33 cellular contexts compared by ENCODE assay signal in genomic region chr17:40568074-40568836, GRCh38. TPM values are rescaled to one million over a fixed set of nuclear protein-coding genes. Genes with fewer than 3 reads are reported as not detected.
A peak's percentile ranks its signal among the peaks of the same experiment; 100 is the strongest.
DNase-seq lines count a peak whose midpoint lies in the region; ATAC-seq, FAIRE-seq and TF ChIP-seq lines count a peak whose summit lies in the region.
"Had no signal": no experiment of that assay in that cellular context is flagged by ENCODE, and none has a peak within 500 bp of the region (broad histone marks: within the 10 kb centered on the region; RNA-seq: fewer than 3 reads in every experiment).

No MANE protein-coding gene starts in this region.

- H3K27ac Mint-ChIP-seq in activated T-helper 17 cell treated with anti-CD3 and anti-CD28 coated beads, Interleukin-2, amount 50 U/mL, for 72 hours = peak overlapping the region; percentile 37
- peak overlapping the region in 8 of 10 donors; percentile 37 to 100 (median 78) for H3K27ac Mint-ChIP-seq in naive thymus-derived CD8-positive, alpha-beta T cell
- H3K27ac Mint-ChIP-seq: activated naive CD4-positive, alpha-beta T cell treated with anti-CD3 and anti-CD28 coated beads, Interleukin-2, amount 10 ng/mL, durations not matched to agents 7 days and 5 days; HFFc6; neural progenitor cell had no signal

- TF ChIP-seq POLR2A in GM12892 (IDR thresholded peaks at IDR 0.05; ENCODE audit: low read depth, low read length) = no peak

- H3K9ac ChIP-seq in trophoblast cell (ENCODE audit: low read length) = no peak overlapping the region
- H3K9ac ChIP-seq: neural progenitor cell had no signal

- H3K36me3 ChIP-seq in trophoblast cell (ENCODE audit: control insufficient read depth in 1 of 2, insufficient read depth in 2 of 2, low read length in 2 of 2) = no peaks in the 10 kb centered on the region
- H3K36me3 ChIP-seq: breast epithelium, neural progenitor cell, pancreas had no signal

- peak; percentile 21 for FAIRE-seq in GM12892 (lab: Jason Lieb, UNC)
- FAIRE-seq: A204.1, pancreas had no signal

- DNase-seq in activated T-cell treated with anti-CD3 and anti-CD28 coated beads, Interleukin-2, amount 50 U/mL, for 1 hour = peak; percentile 15
- DNase-seq in activated T-cell treated with anti-CD3 and anti-CD28 coated beads, Interleukin-2, amount 50 U/mL, for 4 hours = no peak
- no peak for DNase-seq in GM12892 (ENCODE audit: insufficient read length)
- DNase-seq in naive thymus-derived CD8-positive, alpha-beta T cell = no peak
- no peak for DNase-seq in trophoblast cell
- DNase-seq in G401 (ENCODE audit: low spot score) = no peak
- DNase-seq: activated CD4-positive, CD25-positive, alpha-beta regulatory T cell treated with anti-CD3 and anti-CD28 coated beads, Interleukin-2, amount 50 U/mL, for 72 hours; activated CD8-positive, alpha-beta memory T cell treated with anti-CD3 and anti-CD28 coated beads for 24 hours; activated naive CD4-positive, alpha-beta T cell treated with anti-CD3 and anti-CD28 coated beads, Interleukin-2, amount 10 ng/mL, durations not matched to agents 7 days and 5 days; anterior cingulate cortex; GOT3; HFFc6; KG1; NCI-H1105; NCI-H187 treated with DMSO at 0.1 percent for 48 hours; NCI-H2171 treated with DMSO at 0.1 percent for 48 hours; NCI-H510A; retina; stimulated activated naive CD4-positive, alpha-beta T cell; SW 1271; testis had no signal

- H4K91ac ChIP-seq in trophoblast cell (ENCODE audit: low read depth, low read length) = no peak overlapping the region

- no peak overlapping the region for H3K18ac ChIP-seq in trophoblast cell (ENCODE audit: low read length)

- no CpG with 5 or more reads among the region's 7 CpGs for WGBS in trophoblast cell (ENCODE audit: extremely low coverage, insufficient coverage, insufficient read length)

- H3K9me3 ChIP-seq in trophoblast cell (ENCODE audit: insufficient read depth, low read depth, low read length) = no peaks in the 10 kb centered on the region
- H3K9me3 ChIP-seq: breast epithelium, pancreas, testis had no signal

- H3K27me3 ChIP-seq in trophoblast cell (ENCODE audit: insufficient read depth, low read length) = no peaks in the 10 kb centered on the region
- H3K27me3 ChIP-seq: breast epithelium, neural progenitor cell, pancreas, testis had no signal

- in situ Hi-C loops in G401 (cut with HindIII; ENCODE audit: low sequenced_read_pairs) = no loop called here

- H4K12ac ChIP-seq in trophoblast cell (ENCODE audit: low read depth, low read length) = no peak overlapping the region

- ATAC-seq in activated T-cell treated with anti-CD3 and anti-CD28 coated beads, Interleukin-2, amount 50 U/mL, for 4 hours = no peak
- ATAC-seq in activated T-helper 17 cell treated with anti-CD3 and anti-CD28 coated beads, Interleukin-2, amount 50 U/mL, for 72 hours (replicated peaks) = no peak
- ATAC-seq in naive thymus-derived CD8-positive, alpha-beta T cell = no peak
- ATAC-seq in GM18870 (IDR thresholded peaks at IDR 0.05; ENCODE audit: unreplicated experiment) = no peak
- ATAC-seq: CD8-positive, alpha-beta T cell; left lobe of liver; pancreas had no signal

- no peak overlapping the region for H3K27ac ChIP-seq in trophoblast cell (ENCODE audit: low read depth, low read length)
- H3K27ac ChIP-seq: breast epithelium, neural progenitor cell, pancreas, testis had no signal

- H3K4me1 Mint-ChIP-seq in activated T-cell treated with anti-CD3 and anti-CD28 coated beads, Interleukin-2, amount 50 U/mL, for 4 hours (ENCODE audit: low read depth) = peaks cover 75% of the 10 kb centered on the region
- H3K4me1 Mint-ChIP-seq in activated T-helper 17 cell treated with anti-CD3 and anti-CD28 coated beads, Interleukin-2, amount 50 U/mL, for 72 hours = peaks cover 28% of the 10 kb centered on the region
- peaks cover 34 to 89% (median 72%) of the 10 kb centered on the region in 4 donors for H3K4me1 Mint-ChIP-seq in naive thymus-derived CD8-positive, alpha-beta T cell
- H3K4me1 Mint-ChIP-seq: neural progenitor cell had no signal

- no peak overlapping the region for H2AFZ ChIP-seq in trophoblast cell (ENCODE audit: insufficient read depth, low read length, poor library complexity)
- H2AFZ ChIP-seq: neural progenitor cell had no signal

- no peak overlapping the region for H3K23ac ChIP-seq in trophoblast cell (ENCODE audit: low read length)

- peaks cover 22% of the 10 kb centered on the region for H3K9me3 Mint-ChIP-seq in activated T-cell treated with anti-CD3 and anti-CD28 coated beads, Interleukin-2, amount 50 U/mL, for 4 hours
- H3K9me3 Mint-ChIP-seq in activated T-helper 17 cell treated with anti-CD3 and anti-CD28 coated beads, Interleukin-2, amount 50 U/mL, for 72 hours = peaks cover 16% of the 10 kb centered on the region
- H3K9me3 Mint-ChIP-seq in naive thymus-derived CD8-positive, alpha-beta T cell = peaks cover 2 to 27% (median 17%) of the 10 kb centered on the region in 9 donors

- H2BK120ac ChIP-seq in trophoblast cell (ENCODE audit: insufficient read depth, low read length, poor library complexity) = no peak overlapping the region

- peaks cover 4 to 7% of the 10 kb centered on the region in 2 experiments for H3K4me1 ChIP-seq in trophoblast cell (ENCODE audit: control insufficient read depth in 1 of 2, insufficient read depth in 2 of 2, low read length in 2 of 2)
- H3K4me1 ChIP-seq: breast epithelium, neural progenitor cell, pancreas, testis had no signal

- no peak overlapping the region for H2BK12ac ChIP-seq in trophoblast cell (ENCODE audit: low read length)

- H3K4me3 Mint-ChIP-seq in activated T-cell treated with anti-CD3 and anti-CD28 coated beads, Interleukin-2, amount 50 U/mL, for 4 hours = no peak overlapping the region
- H3K4me3 Mint-ChIP-seq in activated T-helper 17 cell treated with anti-CD3 and anti-CD28 coated beads, Interleukin-2, amount 50 U/mL, for 72 hours = peak overlapping the region; percentile 95
- peak overlapping the region in 4 of 10 donors; percentile 2 to 35 (median 12) for H3K4me3 Mint-ChIP-seq in naive thymus-derived CD8-positive, alpha-beta T cell
- H3K4me3 Mint-ChIP-seq: activated naive CD4-positive, alpha-beta T cell treated with anti-CD3 and anti-CD28 coated beads, Interleukin-2, amount 10 ng/mL, durations not matched to agents 7 days and 5 days; CD8-positive, alpha-beta T cell; HFFc6; neural progenitor cell had no signal

- H3K4ac ChIP-seq in trophoblast cell (ENCODE audit: low read depth, low read length) = no peak overlapping the region

- H3K14ac ChIP-seq in trophoblast cell (ENCODE audit: low read length) = no peak overlapping the region

- H3K27me3 Mint-ChIP-seq in activated T-cell treated with anti-CD3 and anti-CD28 coated beads, Interleukin-2, amount 50 U/mL, for 4 hours (ENCODE audit: low read depth) = no peaks in the 10 kb centered on the region
- no peaks in the 10 kb centered on the region for H3K27me3 Mint-ChIP-seq in activated T-helper 17 cell treated with anti-CD3 and anti-CD28 coated beads, Interleukin-2, amount 50 U/mL, for 72 hours
- no peaks in the 10 kb centered on the region for H3K27me3 Mint-ChIP-seq in naive thymus-derived CD8-positive, alpha-beta T cell

- no peaks in the 10 kb centered on the region for H3K79me2 ChIP-seq in trophoblast cell (ENCODE audit: control insufficient read depth, insufficient read depth, low read length, poor library complexity)

- H4K8ac ChIP-seq in trophoblast cell (ENCODE audit: low read depth, low read length) = no peak overlapping the region

- POLR2A ChIA-PET in naive thymus-derived CD8-positive, alpha-beta T cell (lab: Charles Lee) = interaction anchor here (0.6 to 37.3 kb wide), 10 partner anchors 8 to 1121 kb away, joined by 3 to 2269 read pairs (median 9); no protein-coding TSS in a partner anchor

- H3K4me3 ChIP-seq in trophoblast cell (ENCODE audit: low read depth, low read length) = no peak overlapping the region
- H3K4me3 ChIP-seq: breast epithelium, neural progenitor cell, pancreas, testis had no signal

- H2AK5ac ChIP-seq in trophoblast cell (ENCODE audit: low read length) = no peak overlapping the region

- no peak overlapping the region for H2BK5ac ChIP-seq in trophoblast cell (ENCODE audit: low read depth, low read length, poor library complexity)

- H3K4me2 ChIP-seq in trophoblast cell (ENCODE audit: low read length) = no peak overlapping the region
- H3K4me2 ChIP-seq: neural progenitor cell had no signal

- peaks cover 3% of the 10 kb centered on the region for H3K79me1 ChIP-seq in trophoblast cell (ENCODE audit: low read length)

- H3K36me3 Mint-ChIP-seq in activated T-cell treated with anti-CD3 and anti-CD28 coated beads, Interleukin-2, amount 50 U/mL, for 4 hours (ENCODE audit: insufficient read depth) = peaks cover 19% of the 10 kb centered on the region
- H3K36me3 Mint-ChIP-seq in activated T-helper 17 cell treated with anti-CD3 and anti-CD28 coated beads, Interleukin-2, amount 50 U/mL, for 72 hours (ENCODE audit: low read depth) = peaks cover 32% of the 10 kb centered on the region
- peaks cover 20 to 40% (median 39%) of the 10 kb centered on the region in 3 donors for H3K36me3 Mint-ChIP-seq in naive thymus-derived CD8-positive, alpha-beta T cell
- H3K36me3 Mint-ChIP-seq: neural progenitor cell had no signal

RNA-seq across cellular contexts. Expression of gene CCR7, which starts 3.0 kb away (rescaled TPM):
- 100 to 1,000 TPM in 2 of 3 donors, 10 to 100 TPM in 1; 77.3 to 109 (median 108) TPM for total RNA-seq in activated T-cell treated with anti-CD3 and anti-CD28 coated beads, Interleukin-2, amount 50 U/mL, for 4 hours
- polyA plus RNA-seq in GM12892 (2012; ENCODE audit: missing spikeins) = 167 TPM
- total RNA-seq in activated T-helper 17 cell treated with anti-CD3 and anti-CD28 coated beads, Interleukin-2, amount 50 U/mL, for 72 hours = 100 to 1,000 TPM; 140 to 304 TPM
- 100 to 1,000 TPM; 571 to 574 TPM for total RNA-seq in naive thymus-derived CD8-positive, alpha-beta T cell
- 1,000 to 10,000 TPM in 2 of 3 donors, 100 to 1,000 TPM in 1; 897 to 2,008 (median 1,531) TPM for polyA plus RNA-seq in naive thymus-derived CD8-positive, alpha-beta T cell
- 217 and 236 TPM in 2 replicates for polyA plus RNA-seq in trophoblast cell (2013)
- not detected in 2 replicates for total RNA-seq in G401 (2014; rRNA removed; shearing (Covaris generic))
- total RNA-seq: chondrocyte, Daoy, HFFc6, MCF 10A, RPMI7951 had no signal

Comparison
In these comparisons a context has a peak if more than half of its experiments do, and no peak if none do; other contexts are left out.
1. RNA of gene CCR7, which starts 3.0 kb away (total RNA-seq): 571 to 574 TPM in naive thymus-derived CD8-positive, alpha-beta T cell, 140 to 304 TPM in activated T-helper 17 cell treated with anti-CD3 and anti-CD28 coated beads, Interleukin-2, amount 50 U/mL, for 72 hours and 77.3 to 109 TPM in activated T-cell treated with anti-CD3 and anti-CD28 coated beads, Interleukin-2, amount 50 U/mL, for 4 hours; not detected in G401; every median in the first group is over 10 times any median in the second.